12 cellular contexts compared by ENCODE assay signal in genomic region chr11:88398372-88399140, GRCh38.
DNase-seq lines count a peak whose midpoint lies in the region; ATAC-seq, FAIRE-seq and TF ChIP-seq lines count a peak whose summit lies in the region.
"Had no signal": no experiment of that assay in that cellular context is flagged by ENCODE, and none has a peak within 500 bp of the region (broad histone marks: within the 10 kb centered on the region; RNA-seq: fewer than 3 reads in every experiment).

No MANE protein-coding gene starts in this region.

- intact Hi-C loops in upper lobe of right lung (cut with DNase I), result no loop called here

- no peaks in the 10 kb centered on the region for H3K36me3 ChIP-seq in upper lobe of right lung
- H3K36me3 ChIP-seq: tibial nerve had no signal

- H3K27ac ChIP-seq in upper lobe of right lung, result no peak overlapping the region

- H3K9me3 Mint-ChIP-seq in activated T-cell treated with anti-CD3 and anti-CD28 coated beads, Interleukin-2, amount 50 U/mL, for 72 hours, result no peaks in the 10 kb centered on the region

- H3K4me3 Mint-ChIP-seq in activated T-cell treated with anti-CD3 and anti-CD28 coated beads, Interleukin-2, amount 50 U/mL, for 72 hours, result no peak overlapping the region
- H3K4me3 Mint-ChIP-seq: nephron had no signal

- H3K9me3 ChIP-seq in upper lobe of right lung, result no peaks in the 10 kb centered on the region
- H3K9me3 ChIP-seq: tibial nerve had no signal

- no peak for DNase-seq in activated T-cell treated with anti-CD3 and anti-CD28 coated beads, Interleukin-2, amount 50 U/mL, for 72 hours
- DNase-seq in activated T-cell treated with anti-CD3 and anti-CD28 coated beads for 4 hours, result no peak
- DNase-seq in RCC 7860 (ENCODE audit: low spot score), result peak; percentile 52
- DNase-seq in fibroblast of peridontal ligament (ENCODE audit: extremely low read depth), result peak; percentile 68
- DNase-seq in upper lobe of right lung, result no peak
- DNase-seq in NCI-H2029 (lab: John Stamatoyannopoulos, UW), result no peak
- no peak for DNase-seq in activated effector memory CD4-positive, alpha-beta T cell treated with Interleukin-2 at 50 U/mL for 16 hours
- DNase-seq: NCI-H1092 treated with DMSO at 0.1 percent for 48 hours; stimulated activated CD4-positive, alpha-beta T cell treated with anti-CD3 and anti-CD28 coated beads, Interleukin-1b, Interleukin-23, amount 100 ng/mL, for 48 hours had no signal

- H3K27me3 ChIP-seq in upper lobe of right lung, result no peaks in the 10 kb centered on the region
- H3K27me3 ChIP-seq: tibial nerve had no signal

- ATAC-seq in activated T-cell treated with anti-CD3 and anti-CD28 coated beads, Interleukin-2, amount 50 U/mL, for 72 hours (replicated peaks in 1 of 2), result peak; percentile 65 to 76
- ATAC-seq in upper lobe of right lung (peak; percentile 43), GM21423 (IDR thresholded peaks at IDR 0.05; ENCODE audit: unreplicated experiment) (no peak)

- H3K27me3 Mint-ChIP-seq in activated T-cell treated with anti-CD3 and anti-CD28 coated beads, Interleukin-2, amount 50 U/mL, for 72 hours (ENCODE audit: low read depth), result no peaks in the 10 kb centered on the region

- no peak overlapping the region for H3K27ac Mint-ChIP-seq in activated T-cell treated with anti-CD3 and anti-CD28 coated beads, Interleukin-2, amount 50 U/mL, for 72 hours
- H3K27ac Mint-ChIP-seq: nephron had no signal

- H3K36me3 Mint-ChIP-seq in activated T-cell treated with anti-CD3 and anti-CD28 coated beads, Interleukin-2, amount 50 U/mL, for 72 hours (ENCODE audit: insufficient read depth in 2 of 2), result peaks cover 0 to 1% of the 10 kb centered on the region in 2 donors

- peaks cover 16% of the 10 kb centered on the region for H3K4me1 Mint-ChIP-seq in activated T-cell treated with anti-CD3 and anti-CD28 coated beads, Interleukin-2, amount 50 U/mL, for 72 hours (ENCODE audit: low read depth)

- no peak for TF ChIP-seq CTCF in upper lobe of right lung (IDR thresholded peaks at IDR 0.05)

- H3K4me3 ChIP-seq in upper lobe of right lung, result no peak overlapping the region
- H3K4me3 ChIP-seq: tibial nerve had no signal

- FAIRE-seq in RCC 7860 (lab: Jason Lieb, UNC), result peak; percentile 86

- H3K4me1 ChIP-seq in upper lobe of right lung, result peaks cover 15% of the 10 kb centered on the region

Comparison
In these comparisons a context has a peak if more than half of its experiments do, and no peak if none do; other contexts are left out.
1. DNase-seq: peak in RCC 7860 (single experiment) and fibroblast of peridontal ligament (single experiment); none in activated T-cell treated with anti-CD3 and anti-CD28 coated beads, Interleukin-2, amount 50 U/mL, for 72 hours (0 of 2), activated T-cell treated with anti-CD3 and anti-CD28 coated beads for 4 hours (single experiment), upper lobe of right lung (single experiment), NCI-H2029 (single experiment) and activated effector memory CD4-positive, alpha-beta T cell treated with Interleukin-2 at 50 U/mL for 16 hours (single experiment).